1 cellular context compared by ENCODE assay signal in the genomic region with DNA sequence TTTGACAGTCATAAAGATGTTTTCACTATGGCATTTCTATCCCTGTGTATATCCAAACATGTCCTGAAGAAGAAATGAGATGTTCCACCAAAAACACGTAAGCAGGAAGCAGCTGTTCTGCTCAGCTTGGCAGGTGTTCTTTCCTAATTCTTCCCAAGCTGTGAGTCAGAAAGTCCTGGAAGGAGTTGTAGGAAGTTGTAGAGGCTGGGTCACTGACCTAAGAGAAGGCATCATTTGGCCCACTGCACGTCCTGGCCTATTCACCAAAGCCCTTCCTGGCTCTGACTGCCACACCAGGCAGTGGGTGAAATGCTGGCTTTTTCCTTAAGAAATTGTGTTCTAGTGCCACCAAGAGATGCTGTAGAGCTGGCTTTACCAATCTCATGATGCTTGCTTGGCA.
TF ChIP-seq lines count a peak whose summit lies in the region.

No MANE protein-coding gene starts in this region.

TF ChIP-seq in HepG2, 621 proteins besides CTCF, POLR2A, EP300 and RAD21 (continued from another document):
- TF ChIP-seq, protein P1, sequence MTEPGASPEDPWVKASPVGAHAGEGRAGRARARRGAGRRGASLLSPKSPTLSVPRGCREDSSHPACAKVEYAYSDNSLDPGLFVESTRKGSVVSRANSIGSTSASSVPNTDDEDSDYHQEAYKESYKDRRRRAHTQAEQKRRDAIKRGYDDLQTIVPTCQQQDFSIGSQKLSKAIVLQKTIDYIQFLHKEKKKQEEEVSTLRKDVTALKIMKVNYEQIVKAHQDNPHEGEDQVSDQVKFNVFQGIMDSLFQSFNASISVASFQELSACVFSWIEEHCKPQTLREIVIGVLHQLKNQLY (CRISPR knock-in tag; IDR thresholded peaks at IDR 0.05) = no peak
- TF ChIP-seq RBM39 (IDR thresholded peaks at IDR 0.05; ENCODE audit: low read depth, low read length, poor library complexity, severe bottlenecking) (no peak), ZZZ3 (CRISPR knock-in tag; IDR thresholded peaks at IDR 0.05; ENCODE audit: borderline replicate concordance) (no peak), FOXM1 (CRISPR knock-in tag; IDR thresholded peaks at IDR 0.05) (no peak), RARA (CRISPR knock-in tag; IDR thresholded peaks at IDR 0.05) (no peak), CBX1 (IDR thresholded peaks at IDR 0.05; ENCODE audit: low read depth) (no peak), PITX1 (CRISPR knock-in tag; IDR thresholded peaks at IDR 0.05) (no peak), ZBTB1 (CRISPR knock-in tag; IDR thresholded peaks at IDR 0.05; ENCODE audit: borderline replicate concordance) (no peak), PHF5A (CRISPR knock-in tag; IDR thresholded peaks at IDR 0.05; ENCODE audit: low read depth, unreplicated experiment) (no peak)
